16 cellular contexts compared by ENCODE assay signal in genomic region chr1:151583796-151584195, GRCh38. TPM values are rescaled to one million over a fixed set of nuclear protein-coding genes. Genes with fewer than 3 reads are reported as not detected.
A peak's percentile ranks its signal among the peaks of the same experiment; 100 is the strongest.
DNase-seq lines count a peak whose midpoint lies in the region; ATAC-seq and TF ChIP-seq lines count a peak whose summit lies in the region.
"Had no signal": no experiment of that assay in that cellular context is flagged by ENCODE, and none has a peak within 500 bp of the region (broad histone marks: within the 10 kb centered on the region; RNA-seq: fewer than 3 reads in every experiment).

No MANE protein-coding gene starts in this region.

- intact Hi-C loops in activated CD8-positive, alpha-beta T cell treated with anti-CD3 and anti-CD28 coated beads for 36 hours (cut with micrococcal nuclease), result no loop called here

- no peaks in the 10 kb centered on the region for H3K27me3 Mint-ChIP-seq in WTC11 (ENCODE audit: low read depth)
- H3K27me3 Mint-ChIP-seq in activated T-cell treated with anti-CD3 and anti-CD28 coated beads, Interleukin-2, amount 50 U/mL, for 4 hours (ENCODE audit: low read depth), result no peaks in the 10 kb centered on the region
- no peaks in the 10 kb centered on the region for H3K27me3 Mint-ChIP-seq in activated CD8-positive, alpha-beta T cell treated with anti-CD3 and anti-CD28 coated beads for 36 hours

- no peak overlapping the region for H3K4ac ChIP-seq in mesenchymal stem cell (ENCODE audit: low read depth in 1 of 2, low read length in 2 of 2)

- no peak for TF ChIP-seq POLR2A in suprapubic skin (IDR thresholded peaks at IDR 0.05)

- no peak overlapping the region for H3K27ac Mint-ChIP-seq in WTC11
- no peak overlapping the region for H3K27ac Mint-ChIP-seq in activated CD8-positive, alpha-beta T cell treated with anti-CD3 and anti-CD28 coated beads for 36 hours
- H3K27ac Mint-ChIP-seq: CD8-positive, alpha-beta T cell had no signal

- H3K9ac ChIP-seq in mesenchymal stem cell (ENCODE audit: low read length), result no peak overlapping the region
- H3K9ac ChIP-seq: KMS-11 had no signal

- no peaks in the 10 kb centered on the region for H3K9me3 Mint-ChIP-seq in WTC11
- H3K9me3 Mint-ChIP-seq in activated T-cell treated with anti-CD3 and anti-CD28 coated beads, Interleukin-2, amount 50 U/mL, for 4 hours, result no peaks in the 10 kb centered on the region
- no peaks in the 10 kb centered on the region for H3K9me3 Mint-ChIP-seq in activated CD8-positive, alpha-beta T cell treated with anti-CD3 and anti-CD28 coated beads for 36 hours
- H3K9me3 Mint-ChIP-seq: CD8-positive, alpha-beta T cell; GM23338 had no signal

- H4K91ac ChIP-seq in mesenchymal stem cell (ENCODE audit: low read length), result no peak overlapping the region

- peaks cover 15 to 25% of the 10 kb centered on the region in 2 experiments for H3K36me3 ChIP-seq in mesenchymal stem cell (ENCODE audit: control insufficient read depth in 1 of 2, insufficient read depth in 2 of 2, low read depth in 1 of 2, low read length in 2 of 2)
- H3K36me3 ChIP-seq in suprapubic skin, result peaks cover 3% of the 10 kb centered on the region

- DNase-seq in RPMI8226, result peak; percentile 27
- DNase-seq in epithelial cell of esophagus (ENCODE audit: low read depth), result peak; percentile 25
- no peak for DNase-seq in mesenchymal stem cell
- no peak for DNase-seq in suprapubic skin (ENCODE audit: low spot score in 2 of 2)
- DNase-seq in WTC11 (ENCODE audit: low spot score), result no peak
- DNase-seq in activated T-cell treated with anti-CD3 and anti-CD28 coated beads, Interleukin-2, amount 50 U/mL, for 4 hours, result no peak
- DNase-seq in activated CD8-positive, alpha-beta T cell treated with anti-CD3 and anti-CD28 coated beads for 36 hours, result no peak
- no peak for DNase-seq in HPDE6-E6E7 (ENCODE audit: extremely low spot score)
- DNase-seq: CD8-positive, alpha-beta T cell; DMS79 treated with DMSO at 0.1 percent for 48 hours; NCI-H1092 treated with DMSO at 0.1 percent for 48 hours; NCI-H187; NCI-H748 treated with DMSO at 0.1 percent for 48 hours had no signal

- H3K27ac ChIP-seq in mesenchymal stem cell (ENCODE audit: low read length, poor library complexity, severe bottlenecking) (peak overlapping the region; percentile 6), suprapubic skin (peak overlapping the region; percentile 70)
- H3K27ac ChIP-seq: KMS-11 had no signal

- no peak overlapping the region for H4K8ac ChIP-seq in mesenchymal stem cell (ENCODE audit: low read length)

- no peak for TF ChIP-seq EP300 in suprapubic skin (IDR thresholded peaks at IDR 0.05)

- no peaks in the 10 kb centered on the region for H3K79me1 ChIP-seq in mesenchymal stem cell (replicated peaks; ENCODE audit: low read length, poor library complexity, severe bottlenecking)

- H3K9me3 ChIP-seq in mesenchymal stem cell (ENCODE audit: control insufficient read depth, low read length), result no peaks in the 10 kb centered on the region
- no peaks in the 10 kb centered on the region for H3K9me3 ChIP-seq in suprapubic skin
- H3K9me3 ChIP-seq: MG63 had no signal

- TF ChIP-seq CTCF in epithelial cell of esophagus (IDR thresholded peaks at IDR 0.05; ENCODE audit: insufficient read depth, low read depth, low read length, missing control alignments) (no peak), suprapubic skin (IDR thresholded peaks at IDR 0.05) (no peak), WTC11 (IDR thresholded peaks at IDR 0.05) (no peak)
- TF ChIP-seq CTCF in activated CD8-positive, alpha-beta T cell treated with anti-CD3 and anti-CD28 coated beads for 36 hours (IDR thresholded peaks at IDR 0.05), result no peak

- CTCF ChIA-PET in WTC11 (lab: Charles Lee), result interaction anchor here (2.1 kb wide), 1 partner anchor 10 kb away, joined by 11 read pairs; no protein-coding TSS in a partner anchor
- CTCF ChIA-PET in activated CD8-positive, alpha-beta T cell treated with anti-CD3 and anti-CD28 coated beads for 36 hours (lab: Charles Lee), result interaction anchor here (1.6 kb wide), 1 partner anchor 10 kb away, joined by 5 read pairs; no protein-coding TSS in a partner anchor

- ATAC-seq in WTC11, result no peak
- no peak for ATAC-seq in activated T-cell treated with anti-CD3 and anti-CD28 coated beads, Interleukin-2, amount 50 U/mL, for 4 hours
- no peak for ATAC-seq in activated CD8-positive, alpha-beta T cell treated with anti-CD3 and anti-CD28 coated beads for 36 hours
- ATAC-seq: CD8-positive, alpha-beta T cell; GM23338 had no signal

- H3K4me3 Mint-ChIP-seq in WTC11, result no peak overlapping the region
- no peak overlapping the region for H3K4me3 Mint-ChIP-seq in activated T-cell treated with anti-CD3 and anti-CD28 coated beads, Interleukin-2, amount 50 U/mL, for 4 hours
- no peak overlapping the region for H3K4me3 Mint-ChIP-seq in activated CD8-positive, alpha-beta T cell treated with anti-CD3 and anti-CD28 coated beads for 36 hours
- H3K4me3 Mint-ChIP-seq: CD8-positive, alpha-beta T cell; GM23338 had no signal

- H3K23ac ChIP-seq in mesenchymal stem cell (ENCODE audit: low read length in 2 of 2), result no peak overlapping the region

- H3K18ac ChIP-seq in mesenchymal stem cell (ENCODE audit: low read depth in 1 of 2, low read length in 2 of 2), result no peak overlapping the region

- no peaks in the 10 kb centered on the region for H3K27me3 ChIP-seq in mesenchymal stem cell (ENCODE audit: control insufficient read depth in 1 of 2, insufficient read depth in 1 of 2, low read length in 2 of 2)
- H3K27me3 ChIP-seq in suprapubic skin, result no peaks in the 10 kb centered on the region
- H3K27me3 ChIP-seq: MG63 had no signal

- peaks cover 4% of the 10 kb centered on the region for H3K4me1 Mint-ChIP-seq in WTC11
- H3K4me1 Mint-ChIP-seq in activated T-cell treated with anti-CD3 and anti-CD28 coated beads, Interleukin-2, amount 50 U/mL, for 4 hours (ENCODE audit: low read depth), result no peaks in the 10 kb centered on the region
- no peaks in the 10 kb centered on the region for H3K4me1 Mint-ChIP-seq in activated CD8-positive, alpha-beta T cell treated with anti-CD3 and anti-CD28 coated beads for 36 hours (ENCODE audit: low read depth)

- H2BK5ac ChIP-seq in mesenchymal stem cell (ENCODE audit: low read depth, low read length, poor library complexity, severe bottlenecking), result no peak overlapping the region

- no peak overlapping the region for H2BK15ac ChIP-seq in mesenchymal stem cell (ENCODE audit: low read depth, poor library complexity, severe bottlenecking)

- peak overlapping the region; percentile 45 for H2AK5ac ChIP-seq in mesenchymal stem cell (ENCODE audit: low read length, severe bottlenecking)

- H3K4me1 ChIP-seq in mesenchymal stem cell (ENCODE audit: control insufficient read depth, insufficient read depth, low read depth, low read length) (peaks cover 17% of the 10 kb centered on the region), suprapubic skin (peaks cover 74% of the 10 kb centered on the region)

- POLR2A ChIA-PET in WTC11 (lab: Charles Lee), result no interaction called here
- POLR2A ChIA-PET in activated CD8-positive, alpha-beta T cell treated with anti-CD3 and anti-CD28 coated beads for 36 hours (lab: Charles Lee), result interaction anchor here (1.2 kb wide), 1 partner anchor 58 kb away, joined by 3 read pairs; no protein-coding TSS in a partner anchor

- H3K4me2 ChIP-seq in mesenchymal stem cell (ENCODE audit: low read length, poor library complexity, severe bottlenecking), result no peak overlapping the region
- H3K4me2 ChIP-seq: GM23338, KMS-11 had no signal

- no peak overlapping the region for H2AFZ ChIP-seq in mesenchymal stem cell (ENCODE audit: low read depth, low read length)
- H2AFZ ChIP-seq: GM23338 had no signal

- H2BK12ac ChIP-seq in mesenchymal stem cell (ENCODE audit: low read length in 2 of 2), result no peak overlapping the region

- H3K14ac ChIP-seq in mesenchymal stem cell (ENCODE audit: low read length in 2 of 2), result no peak overlapping the region

- H3K4me3 ChIP-seq in epithelial cell of esophagus (ENCODE audit: low read length) (no peak overlapping the region), mesenchymal stem cell (ENCODE audit: insufficient read depth in 1 of 2, low read depth in 1 of 2, low read length in 2 of 2) (no peak overlapping the region), suprapubic skin (no peak overlapping the region)
- H3K4me3 ChIP-seq: GM23338, MG63 had no signal

- 94% methylated on average over 2 of the region's 2 CpGs for WGBS in mesenchymal stem cell
- 40% methylated on average over 2 of the region's 2 CpGs for WGBS in suprapubic skin

- H3K36me3 Mint-ChIP-seq in WTC11, result peaks cover 16% of the 10 kb centered on the region
- H3K36me3 Mint-ChIP-seq in activated T-cell treated with anti-CD3 and anti-CD28 coated beads, Interleukin-2, amount 50 U/mL, for 4 hours (ENCODE audit: insufficient read depth), result peaks cover 2% of the 10 kb centered on the region
- no peaks in the 10 kb centered on the region for H3K36me3 Mint-ChIP-seq in activated CD8-positive, alpha-beta T cell treated with anti-CD3 and anti-CD28 coated beads for 36 hours (ENCODE audit: low read depth)
- H3K36me3 Mint-ChIP-seq: CD8-positive, alpha-beta T cell had no signal

- no peak overlapping the region for H2BK120ac ChIP-seq in mesenchymal stem cell (ENCODE audit: low read depth, low read length)

TF ChIP-seq in WTC11, 78 proteins besides CTCF, POLR2A, EP300 and RAD21 (continues in another document):
- TF ChIP-seq NR3C1 (CRISPR knock-in tag; conservative IDR thresholded peaks at IDR 0.05; ENCODE audit: low read depth) (no peak), FOXP1 (CRISPR knock-in tag; IDR thresholded peaks at IDR 0.05; ENCODE audit: borderline replicate concordance) (no peak)

RNA-seq across cellular contexts. Expression of gene SNX27, which starts 28.1 kb away (rescaled TPM):
- 19.7 TPM for polyA plus RNA-seq in mesenchymal stem cell (2013, experiment 1 of 2)
- 18.9 TPM for polyA plus RNA-seq in mesenchymal stem cell (2013, experiment 2 of 2)
- total RNA-seq in suprapubic skin (10 to 100 TPM; 19.8 to 45.4 (median 29.0) TPM), WTC11 (2021) (50.0 to 56.0 TPM (median 50.3 TPM) in 3 replicates)
- 10 to 100 TPM; 25.8 to 29.3 (median 26.1) TPM for total RNA-seq in activated T-cell treated with anti-CD3 and anti-CD28 coated beads, Interleukin-2, amount 50 U/mL, for 4 hours
- 10 to 100 TPM; 27.2 to 29.5 TPM for total RNA-seq in activated CD8-positive, alpha-beta T cell treated with anti-CD3 and anti-CD28 coated beads for 36 hours

RNA-seq across cellular contexts. Expression of gene TUFT1, which starts 43.7 kb away (rescaled TPM):
- 5.8 TPM for polyA plus RNA-seq in mesenchymal stem cell (2013, experiment 1 of 2)
- polyA plus RNA-seq in mesenchymal stem cell (2013, experiment 2 of 2), result 6.0 TPM
- total RNA-seq in suprapubic skin (100 to 1,000 TPM in 1 of 4 donors, 10 to 100 TPM in 3; 83.4 to 121 (median 91.5) TPM), WTC11 (2021) (7.7 to 8.6 TPM (median 7.9 TPM) in 3 replicates)
- 1 to 10 TPM; 1.2 to 4.0 (median 2.2) TPM for total RNA-seq in activated T-cell treated with anti-CD3 and anti-CD28 coated beads, Interleukin-2, amount 50 U/mL, for 4 hours
- total RNA-seq in activated CD8-positive, alpha-beta T cell treated with anti-CD3 and anti-CD28 coated beads for 36 hours, result 1 to 10 TPM; 1.0 to 1.5 TPM

Comparison
In these comparisons a context has a peak if more than half of its experiments do, and no peak if none do; other contexts are left out.
1. DNase-seq: peak in RPMI8226 (single experiment) and epithelial cell of esophagus (single experiment); none in mesenchymal stem cell (single experiment), suprapubic skin (0 of 2), WTC11 (single experiment), activated T-cell treated with anti-CD3 and anti-CD28 coated beads, Interleukin-2, amount 50 U/mL, for 4 hours (single experiment), activated CD8-positive, alpha-beta T cell treated with anti-CD3 and anti-CD28 coated beads for 36 hours (single experiment) and HPDE6-E6E7 (single experiment).